In genomic region chr19:19384486-19384885, GRCh38 we compare ENCODE assay signal across 8 cellular contexts. TPM values are rescaled to one million over a fixed set of nuclear protein-coding genes. Genes with fewer than 3 reads are reported as not detected.
A peak's percentile ranks its signal among the peaks of the same experiment; 100 is the strongest.
DNase-seq lines count a peak whose midpoint lies in the region; ATAC-seq and TF ChIP-seq lines count a peak whose summit lies in the region.

No MANE protein-coding gene starts in this region.

- H3K9ac ChIP-seq in HCT116 (ENCODE audit: low read length) (no peak overlapping the region), skeletal muscle tissue (ENCODE audit: low read depth in 1 of 3, low read length in 3 of 3) (peak overlapping the region; percentile 90 to 93 (median 90))

- H2AFZ ChIP-seq in HCT116 (ENCODE audit: low read depth, low read length, poor library complexity, severe bottlenecking) = no peak overlapping the region

- TF ChIP-seq CTCF in HCT116 (IDR thresholded peaks at IDR 0.05 in 2 of 3, conservative IDR thresholded peaks at IDR 0.05 in 1 of 3; ENCODE audit: borderline replicate concordance in 1 of 3, insufficient read depth in 1 of 3, low read depth in 2 of 3, low read length in 2 of 3) = no peak
- no peak for TF ChIP-seq CTCF in heart right ventricle (IDR thresholded peaks at IDR 0.05)

- H4K20me1 ChIP-seq in HCT116 (ENCODE audit: insufficient read depth) = no peaks in the 10 kb centered on the region

- H3K4me1 ChIP-seq in HCT116 (ENCODE audit: control insufficient read depth in 1 of 2, insufficient read depth in 2 of 2, low read length in 2 of 2) (peaks cover 23 to 47% of the 10 kb centered on the region in 2 experiments), heart right ventricle (peaks cover 9 to 54% (median 41%) of the 10 kb centered on the region in 9 donors), skeletal muscle tissue (ENCODE audit: control insufficient read depth in 3 of 3, insufficient read depth in 3 of 3, low read length in 3 of 3) (peaks cover 25 to 37% (median 31%) of the 10 kb centered on the region in 3 donors)

- ATAC-seq in HCT116 = no peak
- ATAC-seq in heart right ventricle = no peak
- no peak for ATAC-seq in HG03521 (IDR thresholded peaks at IDR 0.05; ENCODE audit: unreplicated experiment)
- ATAC-seq in esophagus mucosa = no peak

- 62 to 69% methylated on average over 13 of the region's 13 CpGs for WGBS in heart right ventricle, 2 donors

- RAD21 ChIA-PET in HCT116 (lab: Charles Lee; ENCODE audit: low non-redundant PET in 1 of 2, low total read pairs in 2 of 2, uncharacterized antibody in 2 of 2, unreplicated experiment in 2 of 2) = no interaction called here

- peaks cover 29% of the 10 kb centered on the region for H3K4me1 Mint-ChIP-seq in activated CD4-positive, alpha-beta memory T cell treated with anti-CD3 and anti-CD28 coated beads for 36 hours (ENCODE audit: low read depth)

- H3K9me3 ChIP-seq in HCT116 (ENCODE audit: control insufficient read depth in 1 of 2, insufficient read depth in 1 of 2, low read depth in 1 of 2, low read length in 2 of 2) (no peaks in the 10 kb centered on the region), heart right ventricle (no peaks in the 10 kb centered on the region), skeletal muscle tissue (ENCODE audit: control insufficient read depth in 3 of 3, low read length in 3 of 3) (no peaks in the 10 kb centered on the region)

- POLR2A ChIA-PET in HCT116 (lab: Charles Lee) = no interaction called here
- POLR2A ChIA-PET in activated CD4-positive, alpha-beta memory T cell treated with anti-CD3 and anti-CD28 coated beads for 36 hours (lab: Charles Lee) = interaction anchor here (1.6 kb wide), 2 partner anchors 11 to 21 kb away, joined by 5 to 12 read pairs; partner anchors contain the start of gene GATAD2A

- peak overlapping the region; percentile 69 for H3K4me2 ChIP-seq in HCT116 (ENCODE audit: low read length)

- CTCF ChIA-PET in HCT116 (lab: Charles Lee) = no interaction called here
- CTCF ChIA-PET in activated CD4-positive, alpha-beta memory T cell treated with anti-CD3 and anti-CD28 coated beads for 36 hours (lab: Charles Lee) = interaction anchor here (0.6 to 1.7 kb wide), 6 partner anchors 10 to 105 kb away, joined by 3 to 8 read pairs (median 4); no protein-coding TSS in a partner anchor

- H3K4me3 ChIP-seq in HCT116 (replicated peaks in 1 of 2; ENCODE audit: low read depth in 1 of 2, low read length in 2 of 2) (no peak overlapping the region), heart right ventricle (peak overlapping the region; percentile 36 to 98 (median 78)), skeletal muscle tissue (ENCODE audit: low read length in 3 of 3) (peak overlapping the region; percentile 63 to 72 (median 67))

- TSS peak; percentile 82 for BruUV-seq in HCT116 (replicated peaks; lab: Mats Ljungman, UMichigan)

- no peaks in the 10 kb centered on the region for H3K9me2 ChIP-seq in HCT116 (ENCODE audit: insufficient read depth)

- peak overlapping the region; percentile 80 for H3K4me3 Mint-ChIP-seq in activated CD4-positive, alpha-beta memory T cell treated with anti-CD3 and anti-CD28 coated beads for 36 hours

- H3K27ac ChIP-seq in HCT116 (ENCODE audit: low read depth, low read length) (peak overlapping the region; percentile 54; the same call in 1 of the 2 replicates), heart right ventricle (peak overlapping the region in 7 of 10 donors; percentile 72 to 96 (median 82)), skeletal muscle tissue (ENCODE audit: low read depth, low read length) (peak overlapping the region; percentile 88)

- TF ChIP-seq POLR2A in HCT116 (IDR thresholded peaks at IDR 0.05; ENCODE audit: borderline replicate concordance, extremely low read depth, insufficient read depth, insufficient read length) = no peak

- no peak for TF ChIP-seq RAD21 in HCT116 (IDR thresholded peaks at IDR 0.05; ENCODE audit: low read depth)

- H3K36me3 ChIP-seq in HCT116 (ENCODE audit: control insufficient read depth in 1 of 2, insufficient read depth in 2 of 2, low read length in 2 of 2) (no peaks in the 10 kb centered on the region), heart right ventricle (no peaks in the 10 kb centered on the region), skeletal muscle tissue (ENCODE audit: control insufficient read depth in 3 of 3, insufficient read depth in 3 of 3, low read length in 3 of 3) (no peaks in the 10 kb centered on the region)

- H3K36me3 Mint-ChIP-seq in activated CD4-positive, alpha-beta memory T cell treated with anti-CD3 and anti-CD28 coated beads for 36 hours = peaks cover 2% of the 10 kb centered on the region

- peaks cover 35% of the 10 kb centered on the region for H3K79me2 ChIP-seq in HCT116 (ENCODE audit: insufficient read depth, low read length)

- H3K27me3 ChIP-seq in HCT116 (ENCODE audit: insufficient read depth, low read length) (no peaks in the 10 kb centered on the region), heart right ventricle (no peaks in the 10 kb centered on the region), skeletal muscle tissue (ENCODE audit: control insufficient read depth in 3 of 3, insufficient read depth in 3 of 3, low read length in 3 of 3) (no peaks in the 10 kb centered on the region)

- DNase-seq in HCT116 (ENCODE audit: low read depth, low spot score) (no peak), heart right ventricle (no peak), GOT3 (lab: John Stamatoyannopoulos, UW) (no peak)
- no peak for DNase-seq in activated CD4-positive, alpha-beta memory T cell treated with anti-CD3 and anti-CD28 coated beads for 36 hours
- DNase-seq in stimulated activated CD8-positive, alpha-beta memory T cell treated with anti-CD3 and anti-CD28 coated beads, Interleukin-4, amount 100 ng/mL, for 48 hours = no peak

- no peaks in the 10 kb centered on the region for H3K27me3 Mint-ChIP-seq in activated CD4-positive, alpha-beta memory T cell treated with anti-CD3 and anti-CD28 coated beads for 36 hours

- no peaks in the 10 kb centered on the region for H3K9me3 Mint-ChIP-seq in activated CD4-positive, alpha-beta memory T cell treated with anti-CD3 and anti-CD28 coated beads for 36 hours

- no peak overlapping the region for H3K27ac Mint-ChIP-seq in activated CD4-positive, alpha-beta memory T cell treated with anti-CD3 and anti-CD28 coated beads for 36 hours

- intact Hi-C loops in HCT116 (cut with micrococcal nuclease) = loop anchor here (2.0 kb wide), 1 partner anchor 20 kb away; the partner anchor contains the start of gene GATAD2A
- intact Hi-C loops in activated CD4-positive, alpha-beta memory T cell treated with anti-CD3 and anti-CD28 coated beads for 36 hours (cut with micrococcal nuclease) = no loop called here
- intact Hi-C loops in heart right ventricle (cut with DNase I) = loop anchor here in 1 of 10 donors (2.0 kb wide), 1 partner anchor 20 kb away; the partner anchor contains the start of gene GATAD2A

TF ChIP-seq in HCT116, 20 proteins besides CTCF, POLR2A, EP300 and RAD21 (continues in another document):
- TF ChIP-seq JUND (IDR thresholded peaks at IDR 0.05) (no peak), ATF3 (IDR thresholded peaks at IDR 0.05) (no peak), ZFX (IDR thresholded peaks at IDR 0.05) (no peak), EZH2phosphoT487 (IDR thresholded peaks at IDR 0.05; ENCODE audit: borderline replicate concordance) (no peak), SP1 (IDR thresholded peaks at IDR 0.05; ENCODE audit: low read depth) (no peak), POLR2AphosphoS5 (IDR thresholded peaks at IDR 0.05; ENCODE audit: low read depth, low read length) (no peak), ZBTB33 (IDR thresholded peaks at IDR 0.05; ENCODE audit: extremely low read depth, insufficient replicate concordance, low read length) (no peak), CBX3 (IDR thresholded peaks at IDR 0.05; ENCODE audit: low read depth) (no peak), MAX (IDR thresholded peaks at IDR 0.05) (no peak), SIN3A (IDR thresholded peaks at IDR 0.05; ENCODE audit: low read depth) (no peak), EGR1 (IDR thresholded peaks at IDR 0.05; ENCODE audit: low read depth) (no peak), EZH2 (IDR thresholded peaks at IDR 0.05) (no peak), CEBPB (IDR thresholded peaks at IDR 0.05; ENCODE audit: low read depth) (no peak)

RNA-seq across cellular contexts. Expression of gene GATAD2A, which starts 21.0 kb away (rescaled TPM):
- total RNA-seq in HCT116 (2021; ENCODE audit: unreplicated experiment) (130 TPM), heart right ventricle (10 to 100 TPM; 22.1 to 48.5 (median 26.0) TPM), skeletal muscle tissue (19.8 TPM), esophagus mucosa (58.9 TPM)
- polyA plus RNA-seq in HCT116 (2012) = 60.5 and 73.9 TPM in 2 replicates
- total RNA-seq in activated CD4-positive, alpha-beta memory T cell treated with anti-CD3 and anti-CD28 coated beads for 36 hours = 100 to 1,000 TPM; 114 TPM
- polyA plus RNA-seq in heart right ventricle = 10 to 100 TPM in 1 of 2 donors, 1 to 10 TPM in 1; 7.5 to 13.3 TPM

Comparison
In these comparisons a context has a peak if more than half of its experiments do, and no peak if none do; other contexts are left out.
1. H3K4me3 ChIP-seq: peak in heart right ventricle (10 of 10) and skeletal muscle tissue (3 of 3); none in HCT116 (0 of 2).
2. Peak in every context shown above with its lines, with median percentiles within 50 percentile points of each other: H3K27ac ChIP-seq.